In the genomic region with DNA sequence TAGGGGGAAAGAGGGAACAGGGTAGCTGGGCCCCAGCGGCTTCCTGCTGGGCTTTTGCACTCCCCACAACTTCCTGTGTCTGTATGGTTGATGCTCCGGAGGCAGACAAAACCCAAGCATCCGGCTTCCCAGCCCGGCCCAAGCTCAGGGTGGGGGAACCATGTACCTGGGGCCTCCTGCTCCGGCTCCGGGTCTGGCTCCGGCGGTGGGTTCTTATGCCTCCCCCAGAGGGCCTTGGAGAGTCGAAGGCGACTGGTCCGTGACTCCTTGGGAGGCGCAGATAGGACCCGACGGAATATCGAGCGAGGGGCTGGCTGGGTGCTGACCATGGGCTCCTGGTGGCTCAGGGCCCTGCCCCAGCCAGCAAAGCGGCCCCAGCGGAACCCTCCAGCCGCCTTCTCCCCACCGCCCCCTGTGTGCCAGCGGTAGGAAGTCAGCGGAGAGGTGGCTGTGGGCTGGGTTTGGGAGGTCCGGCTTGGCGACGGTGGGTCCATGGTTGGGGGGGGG, we compare ENCODE assay signal across 9 cellular contexts. TPM values are rescaled to one million over a fixed set of nuclear protein-coding genes. Genes with fewer than 3 reads are reported as not detected.
DNase-seq lines count a peak whose midpoint lies in the region; ATAC-seq and TF ChIP-seq lines count a peak whose summit lies in the region.
"Had no signal": no experiment of that assay in that cellular context is flagged by ENCODE, and none has a peak within 500 bp of the region (broad histone marks: within the 10 kb centered on the region; RNA-seq: fewer than 3 reads in every experiment).

No MANE protein-coding gene starts in this region.

- peaks cover 28 to 30% of the 10 kb centered on the region in 2 donors for H3K36me3 Mint-ChIP-seq in CD14-positive monocyte

- peaks cover 45% of the 10 kb centered on the region for H3K4me1 Mint-ChIP-seq in CD14-positive monocyte

- H3K9me3 ChIP-seq in duodenal mucosa (ENCODE audit: control insufficient read depth in 1 of 2, low read length in 2 of 2) = no peaks in the 10 kb centered on the region

- ATAC-seq in HG02798 (IDR thresholded peaks at IDR 0.05; ENCODE audit: poor library complexity, unreplicated experiment) = peak; percentile 56
- peak; percentile 77 to 84 for ATAC-seq in activated CD4-positive, CD25-positive, alpha-beta regulatory T cell treated with anti-CD3 and anti-CD28 coated beads, Interleukin-2, amount 50 U/mL, for 24 hours

- in situ Hi-C loops in G401 (cut with HindIII; ENCODE audit: low sequenced_read_pairs) = no loop called here

- H3K4me1 ChIP-seq in duodenal mucosa (ENCODE audit: control insufficient read depth in 1 of 2, insufficient read depth in 2 of 2, low read length in 2 of 2) = peaks cover 0 to 10% of the 10 kb centered on the region in 2 donors

- TF ChIP-seq CTCF in CD14-positive monocyte (IDR thresholded peaks at IDR 0.05) = peak; percentile 20

- intact Hi-C loops in CD14-positive monocyte (cut with micrococcal nuclease) = no loop called here

- peak overlapping the region; percentile 10 to 18 for H3K9ac ChIP-seq in duodenal mucosa (ENCODE audit: low read depth in 1 of 2, low read length in 2 of 2)

- H3K27ac Mint-ChIP-seq in CD14-positive monocyte = peak overlapping the region; percentile 78 to 91 (median 85)

- H3K4me3 Mint-ChIP-seq in CD14-positive monocyte = peak overlapping the region; percentile 88 to 92

- peak overlapping the region; percentile 57 to 68 for H3K4me3 ChIP-seq in duodenal mucosa (ENCODE audit: low read depth in 1 of 2, low read length in 2 of 2)

- DNase-seq in CD14-positive monocyte (ENCODE audit: low spot score) (peak; percentile 60), G401 (ENCODE audit: low spot score) (no peak), NCI-H226 (no peak), cortex of kidney (lab: John Stamatoyannopoulos, UW) (no peak)
- peak; percentile 80 for DNase-seq in stimulated activated CD4-positive, alpha-beta T cell treated with anti-CD3 and anti-CD28 coated beads, Interleukin-1b, Interleukin-23, amount 100 ng/mL, for 48 hours

- peaks cover 0 to 3% (median 1%) of the 10 kb centered on the region in 7 donors for H3K9me3 Mint-ChIP-seq in CD14-positive monocyte

- H3K27ac ChIP-seq in duodenal mucosa (ENCODE audit: low read depth, low read length) = peak overlapping the region; percentile 73

- peaks cover 8 to 15% (median 14%) of the 10 kb centered on the region in 3 donors for H3K27me3 Mint-ChIP-seq in CD14-positive monocyte (ENCODE audit: low read depth in 3 of 3)

- no peaks in the 10 kb centered on the region for H3K36me3 ChIP-seq in duodenal mucosa (ENCODE audit: control insufficient read depth in 1 of 2, insufficient read depth in 2 of 2, low read length in 2 of 2)

- peaks cover 2 to 4% of the 10 kb centered on the region in 2 donors for H3K27me3 ChIP-seq in duodenal mucosa (ENCODE audit: control insufficient read depth in 1 of 2, insufficient read depth in 2 of 2, low read length in 2 of 2)

RNA-seq across cellular contexts. Expression of a gene that starts 0.4 kb away (rescaled TPM):
- polyA plus RNA-seq in CD14-positive monocyte = 10 to 100 TPM in 1 of 2 donors, 1 to 10 TPM in 1; 4.5 to 13.6 TPM
- total RNA-seq in G401 (2014; rRNA removed; shearing (Covaris generic)) = not detected in 2 replicates

RNA-seq across cellular contexts. Expression of a gene that starts 14.2 kb away (rescaled TPM):
- under 1 TPM; 0.47 to 0.51 TPM for polyA plus RNA-seq in CD14-positive monocyte
- total RNA-seq in G401 (2014; rRNA removed; shearing (Covaris generic)) = 24.9 and 28.2 TPM in 2 replicates

RNA-seq across cellular contexts. Expression of a gene that starts 15.4 kb away (rescaled TPM):
- polyA plus RNA-seq in CD14-positive monocyte = under 1 TPM; 0.15 to 0.32 TPM
- total RNA-seq in G401 (2014; rRNA removed; shearing (Covaris generic)) = not detected in 2 replicates
- total RNA-seq: subcutaneous adipose tissue had no signal

RNA-seq across cellular contexts. Expression of a gene that starts 44.4 kb away (rescaled TPM):
- under 1 TPM; 0.08 to 0.33 TPM for polyA plus RNA-seq in CD14-positive monocyte
- 0.80 and 2.8 TPM in 2 replicates for total RNA-seq in G401 (2014; rRNA removed; shearing (Covaris generic))

RNA-seq across cellular contexts. Expression of a gene that starts 45.1 kb away (rescaled TPM):
- polyA plus RNA-seq in CD14-positive monocyte = 10 to 100 TPM; 21.4 to 39.0 TPM
- total RNA-seq in G401 (2014; rRNA removed; shearing (Covaris generic)) = 86.3 and 92.4 TPM in 2 replicates

Comparison
In these comparisons a context has a peak if more than half of its experiments do, and no peak if none do; other contexts are left out.
1. DNase-seq: peak in CD14-positive monocyte (single experiment) and stimulated activated CD4-positive, alpha-beta T cell treated with anti-CD3 and anti-CD28 coated beads, Interleukin-1b, Interleukin-23, amount 100 ng/mL, for 48 hours (single experiment); none in G401 (single experiment), NCI-H226 (single experiment) and cortex of kidney (single experiment).